ENCODE assay signal across 16 cellular contexts in the genomic region with DNA sequence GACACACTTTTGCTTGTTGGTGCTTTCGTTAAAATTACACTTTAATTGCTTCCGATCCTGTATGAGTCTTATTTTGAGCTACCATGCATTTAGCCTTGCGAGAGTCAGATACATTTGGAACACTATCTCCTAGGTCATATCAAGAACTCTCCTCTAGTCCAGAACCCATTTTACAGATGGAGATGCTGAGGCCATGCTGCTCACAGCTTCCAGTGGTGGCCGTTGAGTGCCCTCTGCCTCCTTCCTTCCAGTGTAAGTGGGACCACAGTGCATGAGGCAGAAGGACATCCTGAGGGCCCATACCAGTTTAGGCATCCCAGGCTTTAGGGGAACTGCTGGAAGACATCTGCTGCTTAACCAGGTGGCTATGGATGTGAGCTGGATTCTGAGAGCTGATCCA. TPM values are rescaled to one million over a fixed set of nuclear protein-coding genes. Genes with fewer than 3 reads are reported as not detected.
"Had no signal": no experiment of that assay in that cellular context is flagged by ENCODE, and none has a peak within 500 bp of the region (broad histone marks: within the 10 kb centered on the region; RNA-seq: fewer than 3 reads in every experiment).

No MANE protein-coding gene starts in this region.

- H3K9me3 Mint-ChIP-seq: activated CD4-positive, alpha-beta T cell treated with anti-CD3 and anti-CD28 coated beads, Interleukin-2, amount 10 ng/mL, durations not matched to agents 7 days and 5 days; activated naive CD4-positive, alpha-beta T cell treated with anti-CD3 and anti-CD28 coated beads for 36 hours; natural killer cell treated with Interleukin-12 subunit alpha and Interleukin-12 subunit beta and Interleukin-15 and Interleukin-18, amount 100 ng/mL, for 72 hours had no signal

- H3K9me3 ChIP-seq: gastrocnemius medialis, heart right ventricle, left lung, prostate gland, spleen, suprapubic skin had no signal

- H3K4me3 ChIP-seq: coronary artery, gastrocnemius medialis, heart right ventricle, left lung, prostate gland, spleen, suprapubic skin had no signal

- H3K27ac ChIP-seq: coronary artery, epithelial cell of prostate, gastrocnemius medialis, heart right ventricle, left lung, spleen, suprapubic skin had no signal

- H3K36me3 ChIP-seq: gastrocnemius medialis, prostate gland had no signal

- H3K36me3 Mint-ChIP-seq: natural killer cell treated with Interleukin-12 subunit alpha and Interleukin-12 subunit beta and Interleukin-15 and Interleukin-18, amount 100 ng/mL, for 72 hours had no signal

- H3K27ac Mint-ChIP-seq: activated CD4-positive, alpha-beta T cell treated with anti-CD3 and anti-CD28 coated beads, Interleukin-2, amount 10 ng/mL, durations not matched to agents 7 days and 5 days; activated naive CD4-positive, alpha-beta T cell treated with anti-CD3 and anti-CD28 coated beads for 36 hours had no signal

- H3K4me1 ChIP-seq: heart right ventricle, left lung, prostate gland, spleen had no signal

- H3K27me3 ChIP-seq: gastrocnemius medialis, heart right ventricle, spleen, suprapubic skin had no signal

- DNase-seq: activated CD4-positive, alpha-beta T cell treated with anti-CD3 and anti-CD28 coated beads, Interleukin-2, amount 10 ng/mL, durations not matched to agents 7 days and 5 days; activated CD4-positive, CD25-positive, alpha-beta regulatory T cell; effector memory CD4-positive, alpha-beta T cell; gastrocnemius medialis; heart right ventricle; left lung; mesenchymal stem cell; spleen; stimulated activated naive CD4-positive, alpha-beta T cell treated with Interleukin-2 at 50 U/mL for 16 hours had no signal

- H3K27me3 Mint-ChIP-seq: activated CD4-positive, alpha-beta T cell treated with anti-CD3 and anti-CD28 coated beads, Interleukin-2, amount 10 ng/mL, durations not matched to agents 7 days and 5 days had no signal

- H3K4me3 Mint-ChIP-seq: activated CD4-positive, alpha-beta T cell treated with anti-CD3 and anti-CD28 coated beads, Interleukin-2, amount 10 ng/mL, durations not matched to agents 7 days and 5 days; activated naive CD4-positive, alpha-beta T cell treated with anti-CD3 and anti-CD28 coated beads for 36 hours; natural killer cell treated with Interleukin-12 subunit alpha and Interleukin-12 subunit beta and Interleukin-15 and Interleukin-18, amount 100 ng/mL, for 72 hours had no signal

RNA-seq across cellular contexts. Expression of a gene that starts 6.9 kb away (rescaled TPM):
- total RNA-seq: cardiac septum, gastrocnemius medialis, suprapubic skin had no signal

RNA-seq across cellular contexts. Expression of a gene that starts 59.0 kb away (rescaled TPM):
- total RNA-seq: activated CD4-positive, alpha-beta T cell treated with anti-CD3 and anti-CD28 coated beads, Interleukin-2, amount 10 ng/mL, durations not matched to agents 7 days and 5 days; activated naive CD4-positive, alpha-beta T cell treated with anti-CD3 and anti-CD28 coated beads for 36 hours; natural killer cell treated with Interleukin-12 subunit alpha and Interleukin-12 subunit beta and Interleukin-15 and Interleukin-18, amount 100 ng/mL, for 72 hours; spleen had no signal
